Comparison of ENCODE assay signal across 36 cellular contexts in the genomic region with DNA sequence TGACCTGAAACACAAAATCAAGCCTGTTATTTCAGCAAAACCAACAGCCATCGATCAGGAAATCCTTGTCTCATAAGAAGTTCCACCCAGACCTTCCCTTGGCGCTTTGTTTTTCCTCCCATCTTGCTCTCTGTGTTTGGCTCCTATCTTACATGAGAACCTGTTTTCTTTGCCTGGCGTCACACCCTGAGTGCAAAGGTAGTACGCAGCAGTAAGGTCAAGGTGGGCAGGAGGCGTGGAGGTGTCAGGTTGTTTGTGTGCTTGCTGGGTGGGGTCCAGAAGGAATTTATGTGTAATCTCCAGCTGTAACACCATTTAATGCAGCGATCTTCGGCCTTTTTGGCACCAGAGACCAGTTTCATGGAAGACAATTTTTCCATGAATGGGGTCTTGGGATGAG.
"Had no signal": no experiment of that assay in that cellular context is flagged by ENCODE, and none has a peak within 500 bp of the region (broad histone marks: within the 10 kb centered on the region; RNA-seq: fewer than 3 reads in every experiment).

No MANE protein-coding gene starts in this region.

- H3K9me3 Mint-ChIP-seq: activated CD4-positive, alpha-beta memory T cell treated with anti-CD3 and anti-CD28 coated beads, Interleukin-2, amount 10 ng/mL, durations not matched to agents 7 days and 5 days; activated naive CD4-positive, alpha-beta T cell treated with anti-CD3 and anti-CD28 coated beads, Interleukin-2, amount 50 U/mL, for 24 hours; activated naive CD8-positive, alpha-beta T cell treated with anti-CD3 and anti-CD28 coated beads, Interleukin-2, amount 10 ng/mL, durations not matched to agents 7 days and 5 days; activated T-helper 2 cell treated with anti-CD3 and anti-CD28 coated beads, Interferon-gamma antibody, Interleukin-2, Interleukin-4, amounts not matched to agents 10 μg/mL and 5 μg/mL and 100 μg/mL, durations not matched to agents 14 hours and 24 hours and 36 hours had no signal

- H3K4me3 Mint-ChIP-seq: activated CD4-positive, alpha-beta memory T cell treated with anti-CD3 and anti-CD28 coated beads, Interleukin-2, amount 10 ng/mL, durations not matched to agents 7 days and 5 days; activated CD8-positive, alpha-beta memory T cell treated with anti-CD3 and anti-CD28 coated beads, Interleukin-2, amount 10 ng/mL, durations not matched to agents 7 days and 5 days; activated naive CD4-positive, alpha-beta T cell treated with anti-CD3 and anti-CD28 coated beads, Interleukin-2, amount 50 U/mL, for 24 hours; activated naive CD8-positive, alpha-beta T cell treated with anti-CD3 and anti-CD28 coated beads, Interleukin-2, amount 10 ng/mL, durations not matched to agents 7 days and 5 days had no signal

- ATAC-seq: activated CD8-positive, alpha-beta memory T cell treated with anti-CD3 and anti-CD28 coated beads, Interleukin-2, amount 10 ng/mL, durations not matched to agents 7 days and 5 days; K562; PC-3; Right ventricle myocardium inferior; SK-N-SH treated with all-trans-retinoic acid at 6 μM for 48 hours had no signal

- H3K27me3 Mint-ChIP-seq: activated naive CD4-positive, alpha-beta T cell treated with anti-CD3 and anti-CD28 coated beads, Interleukin-2, amount 50 U/mL, for 24 hours; activated naive CD8-positive, alpha-beta T cell treated with anti-CD3 and anti-CD28 coated beads, Interleukin-2, amount 10 ng/mL, durations not matched to agents 7 days and 5 days had no signal

- DNase-seq: activated CD4-positive, alpha-beta memory T cell treated with anti-CD3 and anti-CD28 coated beads, Interleukin-2, amount 10 ng/mL, durations not matched to agents 7 days and 5 days; activated CD4-positive, alpha-beta T cell treated with anti-CD3 and anti-CD28 coated beads for 1 hour; activated CD4-positive, alpha-beta T cell treated with anti-CD3 and anti-CD28 coated beads for 48 hours; activated CD4-positive, CD25-positive, alpha-beta regulatory T cell; activated CD8-positive, alpha-beta memory T cell treated with anti-CD3 and anti-CD28 coated beads for 24 hours; activated CD8-positive, alpha-beta memory T cell treated with anti-CD3 and anti-CD28 coated beads, Interleukin-2, amount 10 ng/mL, durations not matched to agents 7 days and 5 days; activated gamma-delta T cell; activated naive CD4-positive, alpha-beta T cell treated with Interleukin-2 at 50 U/mL for 16 hours; activated naive CD8-positive, alpha-beta T cell treated with anti-CD3 and anti-CD28 coated beads, Interleukin-2, amount 10 ng/mL, durations not matched to agents 7 days and 5 days; activated T-cell treated with anti-CD3 and anti-CD28 coated beads, Interleukin-2, amount 50 U/mL, for 1 hour; amygdala; IMR-90; NCI-H1105; NCI-H1417 treated with DMSO at 0.1 percent for 48 hours; NCI-H187 treated with DMSO at 0.1 percent for 48 hours; NCI-H2081; NCI-H2171 treated with DMSO at 0.1 percent for 48 hours; NCI-H2227 treated with DMSO at 0.1 percent for 48 hours; NCI-H446; NCI-H510A treated with DMSO at 0.1 percent for 48 hours; NCI-H526 treated with DMSO at 0.1 percent for 48 hours; NK-92 treated with Interleukin-12 subunit alpha and Interleukin-12 subunit beta, amount 100 ng/mL, for 24 hours; PC-3; SIG-M5; SW 1271; T-helper 1 cell; T1000; WERI-Rb-1 had no signal

- H3K4me1 Mint-ChIP-seq: activated CD4-positive, alpha-beta memory T cell treated with anti-CD3 and anti-CD28 coated beads, Interleukin-2, amount 10 ng/mL, durations not matched to agents 7 days and 5 days; activated CD8-positive, alpha-beta memory T cell treated with anti-CD3 and anti-CD28 coated beads, Interleukin-2, amount 10 ng/mL, durations not matched to agents 7 days and 5 days; activated naive CD4-positive, alpha-beta T cell treated with anti-CD3 and anti-CD28 coated beads, Interleukin-2, amount 50 U/mL, for 24 hours; activated naive CD8-positive, alpha-beta T cell treated with anti-CD3 and anti-CD28 coated beads, Interleukin-2, amount 10 ng/mL, durations not matched to agents 7 days and 5 days had no signal

- H3K4me1 ChIP-seq: ascending aorta had no signal

- H3K27ac ChIP-seq: ascending aorta, cardiac muscle cell, RWPE1, WERI-Rb-1 had no signal

- H3K4me3 ChIP-seq: ascending aorta, cardiac muscle cell, K562 had no signal

- H3K36me3 Mint-ChIP-seq: activated CD8-positive, alpha-beta memory T cell treated with anti-CD3 and anti-CD28 coated beads, Interleukin-2, amount 10 ng/mL, durations not matched to agents 7 days and 5 days; activated naive CD4-positive, alpha-beta T cell treated with anti-CD3 and anti-CD28 coated beads, Interleukin-2, amount 50 U/mL, for 24 hours; activated naive CD8-positive, alpha-beta T cell treated with anti-CD3 and anti-CD28 coated beads, Interleukin-2, amount 10 ng/mL, durations not matched to agents 7 days and 5 days had no signal

- H3K27me3 ChIP-seq: ascending aorta, cardiac muscle cell had no signal

- H3K9me3 ChIP-seq: ascending aorta had no signal

- H3K27ac Mint-ChIP-seq: activated CD4-positive, alpha-beta memory T cell treated with anti-CD3 and anti-CD28 coated beads, Interleukin-2, amount 10 ng/mL, durations not matched to agents 7 days and 5 days; activated CD8-positive, alpha-beta memory T cell treated with anti-CD3 and anti-CD28 coated beads, Interleukin-2, amount 10 ng/mL, durations not matched to agents 7 days and 5 days; activated naive CD4-positive, alpha-beta T cell treated with anti-CD3 and anti-CD28 coated beads, Interleukin-2, amount 50 U/mL, for 24 hours; activated naive CD8-positive, alpha-beta T cell treated with anti-CD3 and anti-CD28 coated beads, Interleukin-2, amount 10 ng/mL, durations not matched to agents 7 days and 5 days; activated T-helper 2 cell treated with anti-CD3 and anti-CD28 coated beads, Interferon-gamma antibody, Interleukin-2, Interleukin-4, amounts not matched to agents 10 μg/mL and 5 μg/mL and 100 μg/mL, durations not matched to agents 14 hours and 24 hours and 36 hours had no signal

- H3K36me3 ChIP-seq: ascending aorta, cardiac muscle cell, WERI-Rb-1 had no signal
